8 cellular contexts compared by ENCODE assay signal in genomic region chr14:24113801-24114535, GRCh38. TPM values are rescaled to one million over a fixed set of nuclear protein-coding genes. Genes with fewer than 3 reads are reported as not detected.
DNase-seq lines count a peak whose midpoint lies in the region; ATAC-seq and TF ChIP-seq lines count a peak whose summit lies in the region.

No MANE protein-coding gene starts in this region.

- peaks cover 0 to 40% (median 14%) of the 10 kb centered on the region in 4 donors for H3K4me1 ChIP-seq in right lobe of liver

- H3K27ac ChIP-seq in right lobe of liver: peak overlapping the region; percentile 88 to 100 (median 89)

- WGBS in right lobe of liver (ENCODE audit: insufficient coverage, low coverage, low lambda C conversion rate, missing lambda C conversion rate): 0% methylated on average over 30 of the region's 42 CpGs

- ATAC-seq in HG03457 (IDR thresholded peaks at IDR 0.05; ENCODE audit: unreplicated experiment): peak; percentile 22
- ATAC-seq in right lobe of liver: peak; percentile 61 to 73 (median 66)

- no peak for TF ChIP-seq CTCF in right lobe of liver (IDR thresholded peaks at IDR 0.05)

- intact Hi-C loops in right lobe of liver (cut with DNase I): no loop called here

- no peaks in the 10 kb centered on the region for H3K27me3 ChIP-seq in right lobe of liver

- H3K36me3 ChIP-seq in right lobe of liver: peaks cover 0 to 20% (median 5%) of the 10 kb centered on the region in 4 donors

- peak overlapping the region; percentile 63 to 82 (median 82) for H3K4me3 ChIP-seq in right lobe of liver

- H3K9me3 ChIP-seq in right lobe of liver: no peaks in the 10 kb centered on the region

- DNase-seq in Ammon's horn (ENCODE audit: low spot score) (peak; percentile 89), GM19238 (ENCODE audit: insufficient read length, low spot score) (peak; percentile 61), NCI-H526 treated with DMSO at 0.1 percent for 48 hours (lab: John Stamatoyannopoulos, UW) (peak; percentile 92), dermis blood vessel endothelial cell (peak; percentile 71), right lobe of liver (peak; percentile 94 to 97 (median 97))
- peak; percentile 61 to 80 for DNase-seq in activated CD4-positive, alpha-beta T cell treated with anti-CD3 and anti-CD28 coated beads, Interleukin-2, amount 50 U/mL, for 24 hours (ENCODE audit: low read depth in 1 of 2, low spot score in 1 of 2)
- DNase-seq in stimulated activated CD4-positive, alpha-beta T cell treated with anti-CD3 and anti-CD28 coated beads, Interleukin-4, amount 100 ng/mL, for 24 hours: peak; percentile 81

- TF ChIP-seq POLR2A in right lobe of liver (IDR thresholded peaks at IDR 0.05): peak; percentile 84

RNA-seq across cellular contexts. Expression of gene DCAF11, which starts 0.6 kb away (rescaled TPM):
- total RNA-seq in dermis blood vessel endothelial cell: 90.7 and 93.9 TPM in 2 replicates
- 100 to 1,000 TPM in 3 of 6 experiments, 10 to 100 TPM in 3; 65.9 to 180 (median 103) TPM for total RNA-seq in right lobe of liver

RNA-seq across cellular contexts. Expression of gene NRL, which starts 0.8 kb away (rescaled TPM):
- total RNA-seq in dermis blood vessel endothelial cell (0.88 and 2.6 TPM in 2 replicates), right lobe of liver (1 to 10 TPM; 1.4 to 2.9 (median 2.1) TPM)

RNA-seq across cellular contexts. Expression of gene FITM1, which starts 16.5 kb away (rescaled TPM):
- total RNA-seq in dermis blood vessel endothelial cell: 0.42 and 0.51 TPM in 2 replicates
- total RNA-seq in right lobe of liver: 10 to 100 TPM in 3 of 6 experiments, 1 to 10 TPM in 3; 1.5 to 32.5 (median 9.3) TPM

RNA-seq across cellular contexts. Expression of gene PCK2, which starts 19.9 kb away (rescaled TPM):
- total RNA-seq in dermis blood vessel endothelial cell: 5.8 and 10.5 TPM in 2 replicates
- 100 to 1,000 TPM; 124 to 615 (median 240) TPM for total RNA-seq in right lobe of liver

RNA-seq across cellular contexts. Expression of gene PSME1, which starts 22.0 kb away (rescaled TPM):
- total RNA-seq in dermis blood vessel endothelial cell (167 TPM in 2 replicates), right lobe of liver (100 to 1,000 TPM in 4 of 6 experiments, 10 to 100 TPM in 2; 81.7 to 119 (median 107) TPM)

Comparison
In these comparisons a context has a peak if more than half of its experiments do, and no peak if none do; other contexts are left out.
1. Peak in every context shown above with its lines: DNase-seq, ATAC-seq, H3K4me3 ChIP-seq and H3K27ac ChIP-seq.